In genomic region chr3:138068579-138069174, GRCh38 we compare ENCODE assay signal across 8 cellular contexts. TPM values are rescaled to one million over a fixed set of nuclear protein-coding genes. Genes with fewer than 3 reads are reported as not detected.
DNase-seq lines count a peak whose midpoint lies in the region; ATAC-seq lines count a peak whose summit lies in the region.

No MANE protein-coding gene starts in this region.

- ATAC-seq in GM18867 (IDR thresholded peaks at IDR 0.05; ENCODE audit: unreplicated experiment) (peak; percentile 71), HG03066 (IDR thresholded peaks at IDR 0.05; ENCODE audit: low read depth, unreplicated experiment) (peak; percentile 73), left lobe of liver (peak; percentile 98)

- peak; percentile 68 to 74 for DNase-seq in AML-193 (lab: John Stamatoyannopoulos, UW)
- DNase-seq in NCI-H2171 treated with DMSO at 0.1 percent for 48 hours (lab: John Stamatoyannopoulos, UW): peak; percentile 68
- DNase-seq in activated CD4-positive, alpha-beta T cell treated with anti-CD3 and anti-CD28 coated beads for 1 hour: peak; percentile 64
- DNase-seq in cerebellar nuclear complex (lab: John Stamatoyannopoulos, UW): peak; percentile 2 to 47
- peak; percentile 76 for DNase-seq in left lobe of liver (ENCODE audit: low spot score)
- peak; percentile 12 to 69 (median 37) for DNase-seq in stimulated activated CD4-positive, alpha-beta T cell treated with anti-CD3 and anti-CD28 coated beads, TNF-alpha, amount 100 ng/mL, for 1 hour (ENCODE audit: low read depth in 3 of 3, low spot score in 1 of 3)

RNA-seq across cellular contexts. Expression of gene DZIP1L, which starts 46.7 kb away (rescaled TPM):
- 1.6 TPM for total RNA-seq in left lobe of liver

RNA-seq across cellular contexts. Expression of gene CLDN18, which starts 58.7 kb away (rescaled TPM):
- total RNA-seq in left lobe of liver: 0.23 TPM

Comparison
In these comparisons a context has a peak if more than half of its experiments do, and no peak if none do; other contexts are left out.
1. Peak in every context shown above with its lines: DNase-seq and ATAC-seq.
2. DNase-seq: peak in every context shown above with its lines; median percentile 76 in left lobe of liver; 71 in AML-193; 68 in NCI-H2171 treated with DMSO at 0.1 percent for 48 hours; 64 in activated CD4-positive, alpha-beta T cell treated with anti-CD3 and anti-CD28 coated beads for 1 hour; 37 in stimulated activated CD4-positive, alpha-beta T cell treated with anti-CD3 and anti-CD28 coated beads, TNF-alpha, amount 100 ng/mL, for 1 hour; 24 in cerebellar nuclear complex.